ENCODE assay signal across 7 cellular contexts in the genomic region with DNA sequence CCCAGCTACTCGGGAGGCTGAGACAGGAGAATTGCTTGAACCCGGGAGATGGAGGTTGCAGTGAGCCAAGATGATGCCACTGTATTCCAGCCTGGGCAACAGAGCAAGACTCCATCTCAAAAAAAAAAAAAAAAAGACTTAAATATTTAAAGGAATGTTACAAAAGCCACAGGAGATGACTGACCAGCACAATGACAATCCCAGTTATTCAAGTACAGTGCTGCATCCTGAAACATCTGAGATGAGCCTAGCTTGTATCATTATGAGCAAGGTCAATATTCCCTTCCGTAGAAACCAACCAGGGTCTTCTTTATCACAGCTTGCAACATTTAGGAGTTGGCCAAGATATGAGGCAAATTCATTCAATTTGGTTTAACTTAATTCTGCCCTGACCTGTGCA.
"Had no signal": no experiment of that assay in that cellular context is flagged by ENCODE, and none has a peak within 500 bp of the region (broad histone marks: within the 10 kb centered on the region; RNA-seq: fewer than 3 reads in every experiment).

No MANE protein-coding gene starts in this region.

- H3K4me3 ChIP-seq: GM23338, K562 had no signal

- H3K27ac ChIP-seq: HL-60, KMS-11 had no signal

- H3K9ac ChIP-seq: KMS-11 had no signal

- ATAC-seq: GM23338, HepG2, K562 had no signal

- H3K4me2 ChIP-seq: GM23338, KMS-11 had no signal

- DNase-seq: H9, Karpas-422 had no signal

- H2AFZ ChIP-seq: GM23338 had no signal
